8 cellular contexts compared by ENCODE assay signal in the genomic region with DNA sequence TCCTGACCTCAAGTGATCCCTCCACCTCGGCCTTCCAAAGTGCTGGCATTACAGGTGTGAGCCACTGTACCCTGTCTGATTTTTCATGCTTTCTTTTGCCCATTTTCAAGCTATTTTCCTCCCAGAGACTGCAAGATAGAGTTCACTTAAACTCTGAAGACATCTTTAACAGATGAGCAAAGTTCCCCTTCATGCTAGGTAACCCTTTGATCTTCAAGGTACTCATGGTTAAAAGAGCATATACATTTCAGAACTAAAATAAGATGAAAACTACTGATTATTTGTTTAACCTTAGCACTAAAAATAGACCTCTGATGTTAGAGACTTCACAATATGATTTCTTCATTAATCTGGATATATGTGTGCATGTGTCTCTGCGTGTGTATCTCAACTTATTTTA.
A peak's percentile ranks its signal among the peaks of the same experiment; 100 is the strongest.
DNase-seq lines count a peak whose midpoint lies in the region; ATAC-seq and TF ChIP-seq lines count a peak whose summit lies in the region.
"Not testable (repeated sequence)": the region's sequence is repeated elsewhere in the genome, so short reads cannot be mapped to it uniquely, and the experiment has no call there.

No MANE protein-coding gene starts in this region.

- H3F3A ChIP-seq in MM.1S (ENCODE audit: insufficient read depth, low read length) = not testable (repeated sequence)

- H3K36me3 ChIP-seq in MM.1S (replicated peaks; ENCODE audit: insufficient read depth, low read length) = not testable (repeated sequence)

- peak overlapping the region; percentile 40; the same call in 1 of the 2 replicates for H2AFZ ChIP-seq in MM.1S (ENCODE audit: low read length)

- peak; percentile 19 for ATAC-seq in GM18858 (IDR thresholded peaks at IDR 0.05; ENCODE audit: unreplicated experiment)
- peak; percentile 17 for ATAC-seq in GM19324 (IDR thresholded peaks at IDR 0.05; ENCODE audit: low FRiP score, unreplicated experiment)
- ATAC-seq in GM21390 (IDR thresholded peaks at IDR 0.05; ENCODE audit: unreplicated experiment) = peak; percentile 30
- ATAC-seq in HG02588 (IDR thresholded peaks at IDR 0.05; ENCODE audit: unreplicated experiment) = peak; percentile 19
- ATAC-seq in HG03025 (IDR thresholded peaks at IDR 0.05; ENCODE audit: low FRiP score, unreplicated experiment) = peak; percentile 11
- peak; percentile 15 for ATAC-seq in HG03342 (IDR thresholded peaks at IDR 0.05; ENCODE audit: unreplicated experiment)

- POLR2A ChIA-PET in GM10248 (lab: Yijun Ruan, JAX) = not testable (repeated sequence)

- not testable (repeated sequence) for H3K9ac ChIP-seq in MM.1S (ENCODE audit: low read length)

- H3K27me3 ChIP-seq in MM.1S (replicated peaks; ENCODE audit: insufficient read depth, low read length) = not testable (repeated sequence)

- not testable (repeated sequence) for H3K4me3 ChIP-seq in MM.1S (ENCODE audit: low read length)

- peak; percentile 3 for DNase-seq in GM10248 (ENCODE audit: extremely low spot score)
- not testable (repeated sequence) for DNase-seq in MM.1S

- H3K9me3 ChIP-seq in MM.1S (replicated peaks; ENCODE audit: insufficient read depth, low read length) = not testable (repeated sequence)

- not testable (repeated sequence) for TF ChIP-seq CTCF in GM10248 (IDR thresholded peaks at IDR 0.05; ENCODE audit: control extremely low read depth, extremely low read depth, low read depth, missing control alignments); MM.1S (IDR thresholded peaks at IDR 0.05; ENCODE audit: low read length)

- not testable (repeated sequence) for H3K79me2 ChIP-seq in MM.1S (ENCODE audit: low read length)

- not testable (repeated sequence) for H3K27ac ChIP-seq in MM.1S (ENCODE audit: low read length)

- peak overlapping the region; percentile 34; the same call in 1 of the 2 replicates for H3K4me2 ChIP-seq in MM.1S (ENCODE audit: low read depth, low read length)

- H4K20me1 ChIP-seq in MM.1S (ENCODE audit: insufficient read depth, low read length) = not testable (repeated sequence)

- not testable (repeated sequence) for H3K4me1 ChIP-seq in MM.1S (ENCODE audit: low read length)

- H3K9me2 ChIP-seq in MM.1S (replicated peaks; ENCODE audit: insufficient read depth, low read length) = not testable (repeated sequence)

- CTCF ChIA-PET in GM10248 (lab: Yijun Ruan, JAX) = not testable (repeated sequence)
